In the genomic region with DNA sequence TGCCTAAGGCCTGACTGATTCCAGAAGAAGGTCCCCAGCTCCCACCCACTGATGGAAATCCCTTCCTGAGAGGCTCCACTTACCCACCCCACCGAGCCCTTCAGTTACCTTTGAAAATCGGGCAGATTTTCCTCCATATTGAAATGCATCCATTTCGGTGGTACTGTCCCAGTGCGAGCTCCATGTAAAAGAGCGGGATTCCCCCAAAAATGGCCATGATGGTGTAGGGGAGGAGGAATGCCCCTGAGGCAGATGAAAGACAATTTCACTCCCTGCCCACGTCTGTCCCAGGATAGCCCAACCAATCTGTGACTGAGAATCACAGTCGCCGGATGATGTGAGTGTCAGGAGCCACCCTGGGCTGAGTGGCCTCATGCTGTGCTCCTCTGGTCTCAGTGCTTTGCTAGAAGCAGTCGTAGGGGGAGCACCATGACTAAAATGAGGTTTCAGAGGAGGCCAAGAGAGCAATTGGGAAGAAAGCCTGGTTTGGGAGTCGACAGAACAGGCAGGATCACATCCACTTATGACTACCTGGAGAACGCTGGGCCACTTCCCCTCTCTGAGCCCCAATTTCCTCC, we compare ENCODE assay signal across 14 cellular contexts. TPM values are rescaled to one million over a fixed set of nuclear protein-coding genes. Genes with fewer than 3 reads are reported as not detected.
"Had no signal": no experiment of that assay in that cellular context is flagged by ENCODE, and none has a peak within 500 bp of the region (broad histone marks: within the 10 kb centered on the region; RNA-seq: fewer than 3 reads in every experiment).

No MANE protein-coding gene starts in this region.

- H3K4me1 ChIP-seq: tibial nerve had no signal

- ATAC-seq: activated CD4-positive, CD25-positive, alpha-beta regulatory T cell treated with anti-CD3 and anti-CD28 coated beads, Interleukin-2, amount 50 U/mL, for 24 hours had no signal

- H3K27ac ChIP-seq: neutrophil, skin epidermis, tibial nerve had no signal

- H3K36me3 ChIP-seq: neutrophil, tibial nerve had no signal

- H3K9me3 ChIP-seq: neutrophil, tibial nerve had no signal

- H3K36me3 Mint-ChIP-seq: activated naive CD4-positive, alpha-beta T cell treated with anti-CD3 and anti-CD28 coated beads, Interleukin-2, amount 50 U/mL, for 72 hours had no signal

- H3K27ac Mint-ChIP-seq: activated naive CD4-positive, alpha-beta T cell treated with anti-CD3 and anti-CD28 coated beads, Interleukin-2, amount 50 U/mL, for 72 hours had no signal

- H3K9me3 Mint-ChIP-seq: activated naive CD4-positive, alpha-beta T cell treated with anti-CD3 and anti-CD28 coated beads, Interleukin-2, amount 50 U/mL, for 72 hours had no signal

- H3K27me3 ChIP-seq: tibial nerve had no signal

- H3K4me3 ChIP-seq: skin epidermis, tibial nerve had no signal

- DNase-seq: activated CD4-positive, alpha-beta T cell treated with anti-CD3 and anti-CD28 coated beads, Interleukin-2, amount 50 U/mL, for 4 hours; activated effector memory CD4-positive, alpha-beta T cell treated with Interleukin-2 at 50 U/mL for 16 hours; activated T-cell treated with anti-CD3 and anti-CD28 coated beads, Interleukin-2, amount 50 U/mL, for 1 hour; anterior cingulate cortex; cerebellar nuclear complex; dermis blood vessel endothelial cell; erythroblast; kidney glomerular epithelial cell; midbrain had no signal

RNA-seq across cellular contexts. Expression of gene SLC6A4, which starts 16.7 kb away (rescaled TPM):
- total RNA-seq: activated naive CD4-positive, alpha-beta T cell treated with anti-CD3 and anti-CD28 coated beads, Interleukin-2, amount 50 U/mL, for 72 hours had no signal
